16 cellular contexts compared by ENCODE assay signal in the genomic region with DNA sequence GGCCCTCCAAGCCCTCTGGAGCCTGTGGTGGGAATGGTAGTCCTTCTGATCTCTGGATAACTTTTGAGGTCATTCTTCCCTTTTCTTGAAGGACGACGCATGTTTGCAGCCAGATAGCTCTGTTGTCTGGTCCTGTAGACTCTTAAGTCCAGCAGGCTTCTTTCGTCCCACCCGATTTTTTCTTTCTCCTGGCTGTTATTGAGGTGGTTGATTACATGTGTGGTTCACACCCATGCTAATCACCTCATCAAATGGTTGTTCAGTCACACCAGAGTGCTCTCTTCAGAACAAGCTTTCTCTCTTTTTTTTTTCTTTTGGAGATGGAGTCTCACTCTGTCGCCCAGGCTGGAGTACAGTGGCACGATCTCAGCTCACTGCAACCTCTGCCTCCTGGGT. TPM values are rescaled to one million over a fixed set of nuclear protein-coding genes. Genes with fewer than 3 reads are reported as not detected.
DNase-seq lines count a peak whose midpoint lies in the region; ATAC-seq, FAIRE-seq and TF ChIP-seq lines count a peak whose summit lies in the region.
"Had no signal": no experiment of that assay in that cellular context is flagged by ENCODE, and none has a peak within 500 bp of the region (broad histone marks: within the 10 kb centered on the region; RNA-seq: fewer than 3 reads in every experiment).

No MANE protein-coding gene starts in this region.

- POLR2A ChIA-PET in HepG2 (lab: Yijun Ruan, JAX): interaction anchor here (0.8 to 1.8 kb wide), 6 partner anchors 25 to 50 kb away, joined by 3 to 13 read pairs (median 6); partner anchors contain the start of genes NCOR1 and PIGL

- BruUV-seq in HepG2 (replicated peaks; lab: Mats Ljungman, UMichigan): no TSS peak

- H3K36me3 ChIP-seq in HepG2 (replicated peaks in 1 of 2; ENCODE audit: control insufficient read depth in 1 of 2, insufficient read depth in 2 of 2, low read length in 2 of 2) (no peaks in the 10 kb centered on the region; a peak in 1 of 5 replicates), right lobe of liver (no peaks in the 10 kb centered on the region), kidney (ENCODE audit: control insufficient read depth in 1 of 2, insufficient read depth in 2 of 2, low read length in 2 of 2) (no peaks in the 10 kb centered on the region), rectal smooth muscle tissue (ENCODE audit: control insufficient read depth, insufficient read depth, low read length) (no peaks in the 10 kb centered on the region)

- TF ChIP-seq POLR2A in HepG2 (IDR thresholded peaks at IDR 0.05; ENCODE audit: insufficient read depth in 1 of 2, low read depth in 2 of 2, low read length in 2 of 2) (no peak), right lobe of liver (IDR thresholded peaks at IDR 0.05) (no peak), GM12892 (IDR thresholded peaks at IDR 0.05; ENCODE audit: low read depth, low read length) (no peak)

- H3K9ac ChIP-seq in HepG2 (ENCODE audit: insufficient read depth, low read depth, low read length): peak overlapping the region; percentile 47
- H3K9ac ChIP-seq in kidney (ENCODE audit: low read length in 2 of 2): no peak overlapping the region
- no peak overlapping the region for H3K9ac ChIP-seq in rectal smooth muscle tissue (ENCODE audit: low read length)
- H3K9ac ChIP-seq: BLaER1 treated with 17β-estradiol and CSF1 and Interleukin-3, amounts not matched to agents 10 nM and 100 nM had no signal

- H3K27ac ChIP-seq in HepG2 (ENCODE audit: extremely low read length, insufficient read depth, low read length) (peak overlapping the region; percentile 79), right lobe of liver (peak overlapping the region in 1 of 3 donors; percentile 1), kidney (ENCODE audit: low read depth in 2 of 2, low read length in 2 of 2) (peak overlapping the region; percentile 83 to 86), rectal smooth muscle tissue (ENCODE audit: low read depth, low read length) (no peak overlapping the region)
- H3K27ac ChIP-seq: BLaER1 treated with 17β-estradiol and CSF1 and Interleukin-3, amounts not matched to agents 10 nM and 100 nM had no signal

- peak overlapping the region in 1 of 3 experiments; percentile 36; a peak in 1 of 6 replicates for H3K4me3 ChIP-seq in HepG2 (replicated peaks in 1 of 3; ENCODE audit: insufficient read depth in 1 of 3, low read depth in 2 of 3, low read length in 3 of 3)
- H3K4me3 ChIP-seq in right lobe of liver: no peak overlapping the region
- no peak overlapping the region for H3K4me3 ChIP-seq in kidney (ENCODE audit: low read length in 2 of 2)
- H3K4me3 ChIP-seq in rectal smooth muscle tissue (ENCODE audit: low read length): peak overlapping the region; percentile 25
- H3K4me3 ChIP-seq: BLaER1 treated with 17β-estradiol and CSF1 and Interleukin-3, amounts not matched to agents 10 nM and 100 nM had no signal

- DNase-seq in HepG2 (ENCODE audit: low spot score) (no peak), right lobe of liver (no peak), kidney (no peak), inferior parietal cortex (ENCODE audit: extremely low spot score) (no peak), GM12892 (ENCODE audit: insufficient read length) (no peak)
- no peak for DNase-seq in activated CD4-positive, alpha-beta T cell treated with anti-CD3 and anti-CD28 coated beads for 4 hours
- DNase-seq: 8988T; Calu3; CD4-positive, CD25-positive, alpha-beta regulatory T cell; DMS 273 treated with DMSO at 0.1 percent for 48 hours; IMR-90 had no signal

- H3K9me3 ChIP-seq in HepG2 (ENCODE audit: low read length) (no peaks in the 10 kb centered on the region), right lobe of liver (no peaks in the 10 kb centered on the region), kidney (ENCODE audit: control insufficient read depth in 1 of 2, low read length in 2 of 2) (no peaks in the 10 kb centered on the region)
- H3K9me3 ChIP-seq: BLaER1 treated with 17β-estradiol and CSF1 and Interleukin-3, amounts not matched to agents 10 nM and 100 nM had no signal

- no peak for TF ChIP-seq EP300 in HepG2 (IDR thresholded peaks at IDR 0.05; ENCODE audit: low read depth in 2 of 2, low read length in 2 of 2)
- no peak for TF ChIP-seq EP300 in HepG2 (CRISPR knock-in tag; IDR thresholded peaks at IDR 0.05; ENCODE audit: borderline replicate concordance)

- H3K27me3 ChIP-seq in HepG2 (ENCODE audit: control insufficient read depth in 1 of 2, insufficient read depth in 2 of 2, low read length in 2 of 2) (no peaks in the 10 kb centered on the region), right lobe of liver (no peaks in the 10 kb centered on the region), rectal smooth muscle tissue (ENCODE audit: control insufficient read depth, insufficient read depth, low read length) (no peaks in the 10 kb centered on the region)
- H3K27me3 ChIP-seq: BLaER1 treated with 17β-estradiol and CSF1 and Interleukin-3, amounts not matched to agents 10 nM and 100 nM had no signal

- ATAC-seq in HepG2: no peak
- no peak for ATAC-seq in right lobe of liver
- ATAC-seq: HCT116 had no signal

- H3K4me2 ChIP-seq in HepG2 (ENCODE audit: low read depth, low read length): peak overlapping the region; percentile 70
- H3K4me2 ChIP-seq: BLaER1 treated with 17β-estradiol and CSF1 and Interleukin-3, amounts not matched to agents 10 nM and 100 nM had no signal

- in situ Hi-C loops in HepG2 (cut with HindIII; ENCODE audit: extremely low pct_ligation_motif_present, low pct_unique_long_range_greater_than_20kb): no loop called here

- TF ChIP-seq CTCF in HepG2 (CRISPR knock-in tag; IDR thresholded peaks at IDR 0.05): no peak
- TF ChIP-seq CTCF in right lobe of liver (IDR thresholded peaks at IDR 0.05): no peak
- TF ChIP-seq CTCF in kidney (IDR thresholded peaks at IDR 0.05; ENCODE audit: borderline replicate concordance, extremely low read depth, insufficient read depth): no peak

- no peaks in the 10 kb centered on the region for H3K79me2 ChIP-seq in HepG2 (ENCODE audit: insufficient read depth, low read length)

- no peak for TF ChIP-seq RAD21 in HepG2 (CRISPR knock-in tag; IDR thresholded peaks at IDR 0.05)

- H2AFZ ChIP-seq in HepG2 (ENCODE audit: low read length): no peak overlapping the region

- intact Hi-C loops in HepG2 (cut with micrococcal nuclease; ENCODE audit: unreplicated experiment) (no loop called here), right lobe of liver (cut with DNase I) (no loop called here), kidney (cut with DNase I) (no loop called here)

- FAIRE-seq in HepG2 (lab: Jason Lieb, UNC): no peak
- no peak for FAIRE-seq in kidney (lab: Jason Lieb, UNC)
- no peak for FAIRE-seq in GM12892 (lab: Jason Lieb, UNC)
- FAIRE-seq: GM18507, H54 had no signal

- WGBS in HepG2 (ENCODE audit: low lambda C conversion rate): 81% methylated on average over 6 of the region's 6 CpGs
- WGBS in right lobe of liver (ENCODE audit: insufficient coverage, low coverage, low lambda C conversion rate, missing lambda C conversion rate): 100% methylated on average over 5 of the region's 6 CpGs

- no peaks in the 10 kb centered on the region for H4K20me1 ChIP-seq in HepG2 (ENCODE audit: insufficient read depth, low read length)

- H3K4me1 ChIP-seq in HepG2 (ENCODE audit: insufficient read depth, low read length) (peaks cover 77% of the 10 kb centered on the region), right lobe of liver (peaks cover 0 to 9% (median 0%) of the 10 kb centered on the region in 4 donors), kidney (ENCODE audit: control insufficient read depth in 1 of 2, insufficient read depth in 1 of 2, low read depth in 1 of 2, low read length in 2 of 2) (peaks cover 2 to 3% of the 10 kb centered on the region in 2 donors), rectal smooth muscle tissue (ENCODE audit: control insufficient read depth, insufficient read depth, low read length) (no peaks in the 10 kb centered on the region)

- CTCF ChIA-PET in HepG2 (lab: Yijun Ruan, JAX; ENCODE audit: low intra/inter-chr PET ratio, low total read pairs): no interaction called here

RNA-seq across cellular contexts. Expression of gene PIGL, which starts 30.6 kb away (rescaled TPM):
- total RNA-seq in HepG2 (2016; rRNA removed; fragmentation: Illumina TruSeq; extraction: Trizol) (9.8 and 28.5 TPM in 2 replicates), right lobe of liver (10 to 100 TPM in 5 of 6 experiments, 1 to 10 TPM in 1; 8.5 to 29.7 (median 14.9) TPM), kidney (33.5 TPM)
- total RNA-seq in HepG2 (2016; cell fraction: cytosol; rRNA removed; fragmentation: Illumina TruSeq; extraction: Trizol; ENCODE audit: low read depth): 7.4 and 8.4 TPM in 2 replicates
- 9.8 and 25.0 TPM in 2 replicates for total RNA-seq in HepG2 (2016; cell fraction: insoluble cytoplasmic fraction; rRNA removed; fragmentation: Illumina TruSeq; extraction: Trizol)
- total RNA-seq in HepG2 (2016; cell fraction: membrane; rRNA removed; fragmentation: Illumina TruSeq; extraction: Trizol): 8.9 and 10.6 TPM in 2 replicates
- 39.8 and 46.5 TPM in 2 replicates for total RNA-seq in HepG2 (2016; cell fraction: nucleus; rRNA removed; fragmentation: Illumina TruSeq; extraction: Trizol)
- polyA plus RNA-seq in HepG2 (2011; rRNA removed) (63.8 and 89.6 TPM in 2 replicates), kidney (ENCODE audit: insufficient read depth, low read depth, low replicate concordance) (13.6 TPM)
- 27.7 and 28.2 TPM in 2 replicates for polyA plus RNA-seq in HepG2 (2011; cell fraction: cytosol; rRNA removed)
- polyA plus RNA-seq in HepG2 (2011; cell fraction: nucleus; rRNA removed): 389 and 455 TPM in 2 replicates
- 42.2 and 50.5 TPM in 2 replicates for polyA plus RNA-seq in HepG2 (2012)
- polyA plus RNA-seq in HepG2 (2016; cell fraction: cytosol; fragmentation: Illumina TruSeq; extraction: Trizol; ENCODE audit: low read depth): 3.6 and 3.9 TPM in 2 replicates
- polyA plus RNA-seq in HepG2 (2016; cell fraction: insoluble cytoplasmic fraction; fragmentation: Illumina TruSeq; extraction: Trizol; ENCODE audit: low read depth): 9.6 and 11.6 TPM in 2 replicates
- polyA plus RNA-seq in HepG2 (2016; cell fraction: membrane; fragmentation: Illumina TruSeq; extraction: Trizol; ENCODE audit: low read depth): 4.3 and 5.4 TPM in 2 replicates
- 49.3 and 55.4 TPM in 2 replicates for polyA plus RNA-seq in HepG2 (2016; cell fraction: nucleus; fragmentation: Illumina TruSeq; extraction: Trizol; ENCODE audit: insufficient read depth, low read depth)
- polyA minus RNA-seq in HepG2 (2011; rRNA and poly(A)+ RNA removed; ENCODE audit: low replicate concordance): 28.9 and 42.8 TPM in 2 replicates
- polyA minus RNA-seq in HepG2 (2011; cell fraction: cytosol; rRNA and poly(A)+ RNA removed): 9.2 and 9.4 TPM in 2 replicates
- polyA minus RNA-seq in HepG2 (2011; cell fraction: nucleus; rRNA and poly(A)+ RNA removed): 78.7 and 99.5 TPM in 2 replicates
- polyA plus RNA-seq in GM12892 (2012; ENCODE audit: missing spikeins): 33.4 TPM

RNA-seq across cellular contexts. Expression of gene NCOR1, which starts 32.3 kb away (rescaled TPM):
- total RNA-seq in HepG2 (2016; rRNA removed; fragmentation: Illumina TruSeq; extraction: Trizol): 57.0 and 80.4 TPM in 2 replicates
- total RNA-seq in HepG2 (2016; cell fraction: cytosol; rRNA removed; fragmentation: Illumina TruSeq; extraction: Trizol; ENCODE audit: low read depth): 22.7 and 28.3 TPM in 2 replicates
- total RNA-seq in HepG2 (2016; cell fraction: insoluble cytoplasmic fraction; rRNA removed; fragmentation: Illumina TruSeq; extraction: Trizol): 55.2 and 73.8 TPM in 2 replicates
- total RNA-seq in HepG2 (2016; cell fraction: membrane; rRNA removed; fragmentation: Illumina TruSeq; extraction: Trizol): 34.0 and 36.2 TPM in 2 replicates
- total RNA-seq in HepG2 (2016; cell fraction: nucleus; rRNA removed; fragmentation: Illumina TruSeq; extraction: Trizol): 89.2 and 101 TPM in 2 replicates
- polyA plus RNA-seq in HepG2 (2011; rRNA removed): 65.5 and 71.7 TPM in 2 replicates
- polyA plus RNA-seq in HepG2 (2011; cell fraction: cytosol; rRNA removed): 55.8 and 62.9 TPM in 2 replicates
- 116 and 122 TPM in 2 replicates for polyA plus RNA-seq in HepG2 (2011; cell fraction: nucleus; rRNA removed)
- polyA plus RNA-seq in HepG2 (2012): 42.3 and 47.6 TPM in 2 replicates
- polyA plus RNA-seq in HepG2 (2016; cell fraction: cytosol; fragmentation: Illumina TruSeq; extraction: Trizol; ENCODE audit: low read depth): 3.8 and 4.9 TPM in 2 replicates
- polyA plus RNA-seq in HepG2 (2016; cell fraction: insoluble cytoplasmic fraction; fragmentation: Illumina TruSeq; extraction: Trizol; ENCODE audit: low read depth): 80.6 and 82.5 TPM in 2 replicates
- polyA plus RNA-seq in HepG2 (2016; cell fraction: membrane; fragmentation: Illumina TruSeq; extraction: Trizol; ENCODE audit: low read depth): 11.3 TPM in 2 replicates
- 85.3 and 89.2 TPM in 2 replicates for polyA plus RNA-seq in HepG2 (2016; cell fraction: nucleus; fragmentation: Illumina TruSeq; extraction: Trizol; ENCODE audit: insufficient read depth, low read depth)
- 273 and 332 TPM in 2 replicates for polyA minus RNA-seq in HepG2 (2011; rRNA and poly(A)+ RNA removed; ENCODE audit: low replicate concordance)
- polyA minus RNA-seq in HepG2 (2011; cell fraction: cytosol; rRNA and poly(A)+ RNA removed): 62.3 and 64.1 TPM in 2 replicates
- 263 and 278 TPM in 2 replicates for polyA minus RNA-seq in HepG2 (2011; cell fraction: nucleus; rRNA and poly(A)+ RNA removed)
- total RNA-seq in right lobe of liver: 10 to 100 TPM; 52.6 to 76.8 (median 65.1) TPM
- 136 TPM for total RNA-seq in kidney
- polyA plus RNA-seq in kidney (ENCODE audit: insufficient read depth, low read depth, low replicate concordance): 44.9 TPM
- polyA plus RNA-seq in GM12892 (2012; ENCODE audit: missing spikeins): 52.3 TPM
